Comparison of ENCODE assay signal across 8 cellular contexts in genomic region chr7:75866497-75867389, GRCh38. TPM values are rescaled to one million over a fixed set of nuclear protein-coding genes. Genes with fewer than 3 reads are reported as not detected.
A peak's percentile ranks its signal among the peaks of the same experiment; 100 is the strongest.
DNase-seq lines count a peak whose midpoint lies in the region; ATAC-seq and TF ChIP-seq lines count a peak whose summit lies in the region.

No MANE protein-coding gene starts in this region.

- peak; percentile 79 for DNase-seq in AG08395 (ENCODE audit: low spot score)
- peak; percentile 35 to 37 for DNase-seq in NCI-H1930 (lab: John Stamatoyannopoulos, UW)
- DNase-seq in UCSD-AML1 (lab: John Stamatoyannopoulos, UW; ENCODE audit: unreplicated experiment): peak; percentile 16
- DNase-seq in cerebellum (ENCODE audit: low spot score): peak; percentile 72
- DNase-seq in kidney epithelial cell (ENCODE audit: low read depth): no peak
- peak; percentile 2 to 16 for DNase-seq in stimulated activated CD8-positive, alpha-beta memory T cell treated with anti-CD3 and anti-CD28 coated beads, Interleukin-2, amount 100 ng/mL, for 1 hour (ENCODE audit: low read depth in 2 of 2)

- H3K36me3 ChIP-seq in kidney epithelial cell (ENCODE audit: control insufficient read depth, insufficient read depth, low read length): no peaks in the 10 kb centered on the region

- TF ChIP-seq CTCF in kidney epithelial cell (IDR thresholded peaks at IDR 0.05; ENCODE audit: insufficient read depth, low read length, poor library complexity, severe bottlenecking): peak; percentile 98

- H3K4me3 ChIP-seq in kidney epithelial cell (ENCODE audit: low read depth, low read length): no peak overlapping the region

- ATAC-seq in GM18498 (IDR thresholded peaks at IDR 0.05; ENCODE audit: unreplicated experiment) (peak; percentile 51), HG02623 (IDR thresholded peaks at IDR 0.05; ENCODE audit: unreplicated experiment) (no peak)

- no peaks in the 10 kb centered on the region for H3K27me3 ChIP-seq in kidney epithelial cell (ENCODE audit: control insufficient read depth, insufficient read depth, low read length)

RNA-seq across cellular contexts. Expression of gene RHBDD2, which starts 12.1 kb away (rescaled TPM):
- total RNA-seq in cerebellum (29.4 TPM), kidney epithelial cell (60.0 and 71.7 TPM in 2 replicates)

RNA-seq across cellular contexts. Expression of gene POR, which starts 48.2 kb away (rescaled TPM):
- total RNA-seq in cerebellum (37.1 TPM), kidney epithelial cell (74.0 and 88.0 TPM in 2 replicates)

RNA-seq across cellular contexts. Expression of gene CCL24, which starts 53.1 kb away (rescaled TPM):
- total RNA-seq in cerebellum: not detected
- not detected in 2 replicates for total RNA-seq in kidney epithelial cell
